12 cellular contexts compared by ENCODE assay signal in genomic region chr22:20083157-20083890, GRCh38. TPM values are rescaled to one million over a fixed set of nuclear protein-coding genes. Genes with fewer than 3 reads are reported as not detected.
A peak's percentile ranks its signal among the peaks of the same experiment; 100 is the strongest.
DNase-seq lines count a peak whose midpoint lies in the region; ATAC-seq and TF ChIP-seq lines count a peak whose summit lies in the region.
"Had no signal": no experiment of that assay in that cellular context is flagged by ENCODE, and none has a peak within 500 bp of the region (broad histone marks: within the 10 kb centered on the region; RNA-seq: fewer than 3 reads in every experiment).

No MANE protein-coding gene starts in this region.

- H3K4me3 Mint-ChIP-seq in CD4-positive, alpha-beta T cell = peak overlapping the region; percentile 82
- peak overlapping the region; percentile 40 for H3K4me3 Mint-ChIP-seq in central memory CD8-positive, alpha-beta T cell

- H3K9me3 Mint-ChIP-seq in CD4-positive, alpha-beta T cell = no peaks in the 10 kb centered on the region
- H3K9me3 Mint-ChIP-seq in central memory CD8-positive, alpha-beta T cell = no peaks in the 10 kb centered on the region

- POLR2A ChIA-PET in CD4-positive, alpha-beta T cell (lab: Charles Lee) = interaction anchor here (0.7 kb wide), 1 partner anchor 34 kb away, joined by 3 read pairs; the partner anchor contains the start of gene TRMT2A

- H3K36me3 ChIP-seq in neural cell (ENCODE audit: insufficient read depth, low read length) (peaks cover 3% of the 10 kb centered on the region), suprapubic skin (peaks cover 29% of the 10 kb centered on the region)

- H3K9me3 ChIP-seq in CD4-positive, alpha-beta T cell (ENCODE audit: control insufficient read depth, low read length) = no peaks in the 10 kb centered on the region
- H3K9me3 ChIP-seq in neural cell (ENCODE audit: low read length) = no peaks in the 10 kb centered on the region
- H3K9me3 ChIP-seq in suprapubic skin = no peaks in the 10 kb centered on the region

- ATAC-seq in CD4-positive, alpha-beta T cell (ENCODE audit: poor library complexity) = no peak
- ATAC-seq in central memory CD8-positive, alpha-beta T cell (replicated peaks; ENCODE audit: extremely low read depth, poor library complexity, severe bottlenecking) = no peak
- ATAC-seq: right cardiac atrium had no signal

- peaks cover 58% of the 10 kb centered on the region for H3K79me2 ChIP-seq in neural cell (replicated peaks; ENCODE audit: insufficient read depth, low read length)

- intact Hi-C loops in CD4-positive, alpha-beta T cell (cut with DNase I, micrococcal nuclease) = no loop called here

- peaks cover 29% of the 10 kb centered on the region for H3K36me3 Mint-ChIP-seq in CD4-positive, alpha-beta T cell (ENCODE audit: low read depth)
- peaks cover 23% of the 10 kb centered on the region for H3K36me3 Mint-ChIP-seq in central memory CD8-positive, alpha-beta T cell (ENCODE audit: insufficient read depth)

- H4K20me1 ChIP-seq in neural cell (ENCODE audit: insufficient read depth) = peaks cover 23% of the 10 kb centered on the region

- H3K27ac ChIP-seq in CD4-positive, alpha-beta T cell (ENCODE audit: low read depth, low read length) = no peak overlapping the region
- H3K27ac ChIP-seq in neural cell (ENCODE audit: low read length) (no peak overlapping the region), suprapubic skin (no peak overlapping the region)
- H3K27ac ChIP-seq: cardiac muscle cell had no signal

- CTCF ChIA-PET in CD4-positive, alpha-beta T cell (lab: Charles Lee) = no interaction called here

- no peak overlapping the region for H3K4me2 ChIP-seq in neural cell (ENCODE audit: low read length)

- no peaks in the 10 kb centered on the region for H3K9me2 ChIP-seq in neural cell (ENCODE audit: insufficient read depth, low read length)

- DNase-seq in CD4-positive, alpha-beta T cell = no peak
- DNase-seq in HFF-Myc (ENCODE audit: extremely low read depth, low read depth) (no peak), NCI-H446 (lab: John Stamatoyannopoulos, UW) (no peak), NAMALWA (ENCODE audit: low spot score) (no peak), suprapubic skin (ENCODE audit: low spot score in 2 of 2) (no peak), DMS153 treated with DMSO at 0.1 percent for 48 hours (lab: John Stamatoyannopoulos, UW; ENCODE audit: unreplicated experiment) (no peak)
- DNase-seq in central memory CD8-positive, alpha-beta T cell (ENCODE audit: low spot score in 2 of 2) = no peak
- DNase-seq: Kasumi-1, NCI-H226, right cardiac atrium had no signal

- no peaks in the 10 kb centered on the region for H3F3A ChIP-seq in neural cell (ENCODE audit: insufficient read depth, low read length, poor library complexity, severe bottlenecking)

- no peak for TF ChIP-seq RAD21 in neural cell (conservative IDR thresholded peaks at IDR 0.05)

- H3K9ac ChIP-seq in neural cell (ENCODE audit: low read length) = no peak overlapping the region

- H3K4me1 ChIP-seq in suprapubic skin = peaks cover 48% of the 10 kb centered on the region

- H3K27me3 ChIP-seq in CD4-positive, alpha-beta T cell (ENCODE audit: control insufficient read depth, insufficient read depth, low read length) = no peaks in the 10 kb centered on the region
- H3K27me3 ChIP-seq in neural cell (ENCODE audit: insufficient read depth, low read depth, low read length) (no peaks in the 10 kb centered on the region), suprapubic skin (no peaks in the 10 kb centered on the region)
- H3K27me3 ChIP-seq: cardiac muscle cell had no signal

- no peak for TF ChIP-seq POLR2A in suprapubic skin (IDR thresholded peaks at IDR 0.05)

- no peaks in the 10 kb centered on the region for H3K27me3 Mint-ChIP-seq in CD4-positive, alpha-beta T cell
- H3K27me3 Mint-ChIP-seq in central memory CD8-positive, alpha-beta T cell = no peaks in the 10 kb centered on the region

- peaks cover 44% of the 10 kb centered on the region for H3K4me1 Mint-ChIP-seq in CD4-positive, alpha-beta T cell (ENCODE audit: low read depth)
- H3K4me1 Mint-ChIP-seq in central memory CD8-positive, alpha-beta T cell = peaks cover 71% of the 10 kb centered on the region

- H2AFZ ChIP-seq in neural cell (ENCODE audit: low read depth, low read length) = no peak overlapping the region

- TF ChIP-seq EP300 in neural cell (conservative IDR thresholded peaks at IDR 0.05; ENCODE audit: poor library complexity, severe bottlenecking) (no peak), suprapubic skin (IDR thresholded peaks at IDR 0.05) (no peak)

- 82% methylated on average over 10 of the region's 10 CpGs for WGBS in suprapubic skin

- TF ChIP-seq CTCF in CD4-positive, alpha-beta T cell (IDR thresholded peaks at IDR 0.05) = no peak
- TF ChIP-seq CTCF in HFF-Myc (IDR thresholded peaks at IDR 0.05; ENCODE audit: low read depth, low read length, missing control alignments) = no peak
- TF ChIP-seq CTCF in neural cell (IDR thresholded peaks at IDR 0.05; ENCODE audit: poor library complexity, severe bottlenecking) = no peak
- no peak for TF ChIP-seq CTCF in suprapubic skin (IDR thresholded peaks at IDR 0.05)

- H3K27ac Mint-ChIP-seq in CD4-positive, alpha-beta T cell = peak overlapping the region; percentile 76
- H3K27ac Mint-ChIP-seq in central memory CD8-positive, alpha-beta T cell (ENCODE audit: low read depth) = peak overlapping the region; percentile 26

- H3K4me3 ChIP-seq in HFF-Myc (replicated peaks; ENCODE audit: low read depth, low read length) (0 out of 2 replicates have a peak overlapping the region, but pooled peaks have one; percentile 2), neural cell (ENCODE audit: low read length) (peak overlapping the region; percentile 93), suprapubic skin (no peak overlapping the region)
- H3K4me3 ChIP-seq: cardiac muscle cell had no signal

TF ChIP-seq in neural cell, 6 proteins besides CTCF, POLR2A, EP300 and RAD21:
- TF ChIP-seq SMC3 (conservative IDR thresholded peaks at IDR 0.05; ENCODE audit: poor library complexity) = no peak
- TF ChIP-seq EZH2 (IDR thresholded peaks at IDR 0.05; ENCODE audit: borderline replicate concordance, insufficient read depth, low read length, poor library complexity, severe bottlenecking) = no peak
- TF ChIP-seq MXI1 (conservative IDR thresholded peaks at IDR 0.05; ENCODE audit: poor library complexity, severe bottlenecking) = no peak
- TF ChIP-seq REST (IDR thresholded peaks at IDR 0.05; ENCODE audit: borderline replicate concordance) = no peak
- TF ChIP-seq TAF1 (IDR thresholded peaks at IDR 0.05; ENCODE audit: low read depth) = no peak
- no peak for TF ChIP-seq POLR2AphosphoS5 (IDR thresholded peaks at IDR 0.05)
TF ChIP-seq in neural cell: peak in this region for 0.

RNA-seq across cellular contexts. Expression of gene DGCR8, which starts 3.3 kb away (rescaled TPM):
- total RNA-seq in CD4-positive, alpha-beta T cell = 10 to 100 TPM; 17.8 to 18.5 TPM
- polyA plus RNA-seq in neural cell = 48.9 and 52.3 TPM in 2 replicates
- 37.2 and 37.7 TPM in 2 replicates for polyA minus RNA-seq in neural cell
- 10 to 100 TPM; 22.4 to 69.1 (median 38.0) TPM for total RNA-seq in suprapubic skin

RNA-seq across cellular contexts. Expression of gene RANBP1, which starts 32.6 kb away (rescaled TPM):
- 10 to 100 TPM; 68.1 to 72.1 TPM for total RNA-seq in CD4-positive, alpha-beta T cell
- 341 and 360 TPM in 2 replicates for polyA plus RNA-seq in neural cell
- 159 and 183 TPM in 2 replicates for polyA minus RNA-seq in neural cell
- total RNA-seq in suprapubic skin = 100 to 1,000 TPM; 107 to 150 (median 119) TPM

RNA-seq across cellular contexts. Expression of gene TRMT2A, which starts 33.7 kb away (rescaled TPM):
- 10 to 100 TPM; 79.3 to 84.2 TPM for total RNA-seq in CD4-positive, alpha-beta T cell
- 96.7 and 103 TPM in 2 replicates for polyA plus RNA-seq in neural cell
- polyA minus RNA-seq in neural cell = 39.4 and 42.6 TPM in 2 replicates
- 10 to 100 TPM; 52.0 to 98.6 (median 55.7) TPM for total RNA-seq in suprapubic skin

RNA-seq across cellular contexts. Expression of gene ZDHHC8, which starts 48.3 kb away (rescaled TPM):
- total RNA-seq in CD4-positive, alpha-beta T cell = 10 to 100 TPM; 44.9 to 49.3 TPM
- polyA plus RNA-seq in neural cell = 4.5 and 11.4 TPM in 2 replicates
- 5.6 and 7.3 TPM in 2 replicates for polyA minus RNA-seq in neural cell
- 10 to 100 TPM; 26.0 to 64.2 (median 34.9) TPM for total RNA-seq in suprapubic skin
